8 cellular contexts compared by ENCODE assay signal in the genomic region with DNA sequence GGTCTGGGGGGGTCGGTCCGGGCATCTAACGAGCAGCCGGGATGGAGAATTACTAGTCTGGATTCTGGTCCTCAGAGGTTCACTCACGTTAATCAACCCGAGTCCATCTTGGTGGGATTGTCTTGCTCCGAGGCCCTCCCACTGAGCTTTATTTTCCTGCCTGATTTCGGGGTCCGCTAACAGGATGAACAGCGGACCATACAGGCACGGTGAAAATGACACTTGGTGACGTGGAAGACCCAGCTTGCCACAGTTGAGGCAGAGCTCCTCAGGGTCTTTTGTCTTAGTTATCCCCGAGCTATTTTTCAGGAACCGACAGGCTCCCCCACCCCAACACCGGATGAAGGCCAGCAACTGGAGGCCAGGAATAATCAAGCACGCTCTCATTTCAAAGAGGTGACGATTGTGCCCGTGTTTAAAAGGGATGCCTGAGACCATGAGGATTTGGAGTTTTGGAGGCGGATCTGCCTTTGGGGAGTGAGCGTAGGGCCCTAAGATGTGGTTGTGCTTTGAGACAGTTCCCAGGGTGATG. TPM values are rescaled to one million over a fixed set of nuclear protein-coding genes. Genes with fewer than 3 reads are reported as not detected.
DNase-seq lines count a peak whose midpoint lies in the region; ATAC-seq and TF ChIP-seq lines count a peak whose summit lies in the region.

No MANE protein-coding gene starts in this region.

- H3K4me1 Mint-ChIP-seq in activated CD4-positive, alpha-beta T cell treated with anti-CD3 and anti-CD28 coated beads, Interleukin-2, amount 10 ng/mL, durations not matched to agents 7 days and 5 days = peaks cover 12% of the 10 kb centered on the region
- H3K4me1 Mint-ChIP-seq in nephron progenitor cell = peaks cover 9% of the 10 kb centered on the region

- H3K27ac Mint-ChIP-seq in activated CD4-positive, alpha-beta T cell treated with anti-CD3 and anti-CD28 coated beads, Interleukin-2, amount 10 ng/mL, durations not matched to agents 7 days and 5 days = peak overlapping the region; percentile 69
- H3K27ac Mint-ChIP-seq in nephron progenitor cell = no peak overlapping the region

- H3K36me3 Mint-ChIP-seq in activated CD4-positive, alpha-beta T cell treated with anti-CD3 and anti-CD28 coated beads, Interleukin-2, amount 10 ng/mL, durations not matched to agents 7 days and 5 days (ENCODE audit: low read depth) = no peaks in the 10 kb centered on the region
- peaks cover 7% of the 10 kb centered on the region for H3K36me3 Mint-ChIP-seq in nephron progenitor cell (ENCODE audit: low read depth)

- DNase-seq in activated CD4-positive, alpha-beta T cell treated with anti-CD3 and anti-CD28 coated beads, Interleukin-2, amount 10 ng/mL, durations not matched to agents 7 days and 5 days = no peak
- no peak for DNase-seq in activated CD4-positive, alpha-beta T cell treated with anti-CD3 and anti-CD28 coated beads, Interleukin-2, amount 50 U/mL, for 1 hour
- DNase-seq in RPMI7951 (ENCODE audit: low read depth) (peak; percentile 18), fibroblast of pulmonary artery (ENCODE audit: low read depth) (no peak), nephron progenitor cell (no peak), NCI-H1694 treated with DMSO at 0.1 percent for 48 hours (lab: John Stamatoyannopoulos, UW) (no peak), NCI-H526 treated with DMSO at 0.1 percent for 48 hours (lab: John Stamatoyannopoulos, UW) (no peak)

- H3K4me3 ChIP-seq in fibroblast of pulmonary artery (replicated peaks; ENCODE audit: low read depth, low read length) = peak overlapping the region; percentile 52

- peaks cover 21% of the 10 kb centered on the region for H3K27me3 Mint-ChIP-seq in activated CD4-positive, alpha-beta T cell treated with anti-CD3 and anti-CD28 coated beads, Interleukin-2, amount 10 ng/mL, durations not matched to agents 7 days and 5 days
- peaks cover 8% of the 10 kb centered on the region for H3K27me3 Mint-ChIP-seq in nephron progenitor cell (ENCODE audit: low read depth, poor library complexity)

- TF ChIP-seq CTCF in fibroblast of pulmonary artery (IDR thresholded peaks at IDR 0.05; ENCODE audit: low read length, missing control alignments) (no peak), nephron progenitor cell (IDR thresholded peaks at IDR 0.05) (no peak)

- ATAC-seq in GM18870 (IDR thresholded peaks at IDR 0.05; ENCODE audit: unreplicated experiment) = no peak

- H3K4me3 Mint-ChIP-seq in activated CD4-positive, alpha-beta T cell treated with anti-CD3 and anti-CD28 coated beads, Interleukin-2, amount 10 ng/mL, durations not matched to agents 7 days and 5 days = peak overlapping the region; percentile 71
- peak overlapping the region; percentile 74 for H3K4me3 Mint-ChIP-seq in nephron progenitor cell

- POLR2A ChIA-PET in activated CD4-positive, alpha-beta T cell treated with anti-CD3 and anti-CD28 coated beads, Interleukin-2, amount 10 ng/mL, durations not matched to agents 7 days and 5 days (lab: Charles Lee) = no interaction called here

- CTCF ChIA-PET in activated CD4-positive, alpha-beta T cell treated with anti-CD3 and anti-CD28 coated beads, Interleukin-2, amount 10 ng/mL, durations not matched to agents 7 days and 5 days (lab: Charles Lee) = interaction anchor here (1.0 to 1.2 kb wide), 2 partner anchors 13 to 16 kb away, joined by 3 read pairs; no protein-coding TSS in a partner anchor

- no peaks in the 10 kb centered on the region for H3K9me3 Mint-ChIP-seq in activated CD4-positive, alpha-beta T cell treated with anti-CD3 and anti-CD28 coated beads, Interleukin-2, amount 10 ng/mL, durations not matched to agents 7 days and 5 days
- H3K9me3 Mint-ChIP-seq in nephron progenitor cell = peaks cover 40% of the 10 kb centered on the region

RNA-seq across cellular contexts. Expression of gene LRRD1, which starts 0.5 kb away (rescaled TPM):
- total RNA-seq in activated CD4-positive, alpha-beta T cell treated with anti-CD3 and anti-CD28 coated beads, Interleukin-2, amount 10 ng/mL, durations not matched to agents 7 days and 5 days = not detected
- not detected in 2 replicates for total RNA-seq in RPMI7951 (2014; rRNA removed; shearing (Covaris generic))

RNA-seq across cellular contexts. Expression of gene CYP51A1, which starts 45.2 kb away (rescaled TPM):
- 10 to 100 TPM; 27.4 to 30.6 TPM for total RNA-seq in activated CD4-positive, alpha-beta T cell treated with anti-CD3 and anti-CD28 coated beads, Interleukin-2, amount 10 ng/mL, durations not matched to agents 7 days and 5 days
- 66.8 and 78.3 TPM in 2 replicates for total RNA-seq in RPMI7951 (2014; rRNA removed; shearing (Covaris generic))
